ENCODE assay signal across 1 cellular context in genomic region chr22:38792833-38793232, GRCh38.
TF ChIP-seq lines count a peak whose summit lies in the region.

No MANE protein-coding gene starts in this region.

TF ChIP-seq in H1, 55 proteins besides CTCF, POLR2A, EP300 and RAD21:
- no peak for TF ChIP-seq CBX5 (IDR thresholded peaks at IDR 0.05; ENCODE audit: low read depth, low read length)
- TF ChIP-seq TBP (IDR thresholded peaks at IDR 0.05; ENCODE audit: low read depth, low read length) = no peak
- no peak for TF ChIP-seq RXRA (IDR thresholded peaks at IDR 0.05; ENCODE audit: insufficient read depth, low read depth, low read length)
- TF ChIP-seq USF2 (IDR thresholded peaks at IDR 0.05; ENCODE audit: low read length) = no peak
- TF ChIP-seq SP1 (IDR thresholded peaks at IDR 0.05; ENCODE audit: low read depth, low read length) = no peak
- no peak for TF ChIP-seq EGR1 (IDR thresholded peaks at IDR 0.05; ENCODE audit: borderline replicate concordance, low read depth, low read length)
- TF ChIP-seq CREB1 (IDR thresholded peaks at IDR 0.05) = no peak
- TF ChIP-seq, protein P1, sequence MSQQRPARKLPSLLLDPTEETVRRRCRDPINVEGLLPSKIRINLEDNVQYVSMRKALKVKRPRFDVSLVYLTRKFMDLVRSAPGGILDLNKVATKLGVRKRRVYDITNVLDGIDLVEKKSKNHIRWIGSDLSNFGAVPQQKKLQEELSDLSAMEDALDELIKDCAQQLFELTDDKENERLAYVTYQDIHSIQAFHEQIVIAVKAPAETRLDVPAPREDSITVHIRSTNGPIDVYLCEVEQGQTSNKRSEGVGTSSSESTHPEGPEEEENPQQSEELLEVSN (IDR thresholded peaks at IDR 0.05) = no peak
- TF ChIP-seq SP4 (IDR thresholded peaks at IDR 0.05; ENCODE audit: low read length) = no peak
- TF ChIP-seq TEAD4 (IDR thresholded peaks at IDR 0.05; ENCODE audit: low read depth, low read length) = no peak
- TF ChIP-seq MAFK (IDR thresholded peaks at IDR 0.05; ENCODE audit: low read depth, low read length) = no peak
- TF ChIP-seq CTBP2 (IDR thresholded peaks at IDR 0.05; ENCODE audit: borderline replicate concordance, insufficient read depth, insufficient read length, low read length) = no peak
- no peak for TF ChIP-seq JUN (IDR thresholded peaks at IDR 0.05; ENCODE audit: low read depth, low read length)
- TF ChIP-seq NANOG (IDR thresholded peaks at IDR 0.05; ENCODE audit: insufficient read depth, low read depth, low read length, poor library complexity, severe bottlenecking) = no peak
- TF ChIP-seq TAF7 (optimal IDR thresholded peaks at IDR 0.05; ENCODE audit: borderline replicate concordance, low read depth, low read length) = no peak
- no peak for TF ChIP-seq SIRT6 (IDR thresholded peaks at IDR 0.05; ENCODE audit: low read length)
- TF ChIP-seq PHF8 (conservative IDR thresholded peaks at IDR 0.05; ENCODE audit: low read depth, low read length) = no peak
- TF ChIP-seq ATF3 (IDR thresholded peaks at IDR 0.05; ENCODE audit: insufficient read depth, low read depth, low read length) = no peak
- TF ChIP-seq ZNF274 (IDR thresholded peaks at IDR 0.05; ENCODE audit: borderline replicate concordance, extremely low read depth, low read length) = no peak
